ENCODE assay signal across 9 cellular contexts in genomic region chrX:130695931-130696330, GRCh38.
"Had no signal": no experiment of that assay in that cellular context is flagged by ENCODE, and none has a peak within 500 bp of the region (broad histone marks: within the 10 kb centered on the region; RNA-seq: fewer than 3 reads in every experiment).

No MANE protein-coding gene starts in this region.

- H2AFZ ChIP-seq: GM23248 had no signal

- FAIRE-seq: K562 had no signal

- H3K9me3 ChIP-seq: HAP-1 had no signal

- ATAC-seq: HCT116 had no signal

- DNase-seq: GM23248, GOT3, H7, HFFc6, IMR-90 had no signal

- H3K36me3 ChIP-seq: HAP-1 had no signal

- H3K4me1 ChIP-seq: HAP-1 had no signal

- H3K27ac ChIP-seq: GM23248, HL-60 had no signal

- H3K4me3 ChIP-seq: GM23248, HAP-1, K562 had no signal

- H3K9ac ChIP-seq: GM23248 had no signal
